In genomic region chr12:32609966-32610365, GRCh38 we compare ENCODE assay signal across 31 cellular contexts.
A peak's percentile ranks its signal among the peaks of the same experiment; 100 is the strongest.
DNase-seq lines count a peak whose midpoint lies in the region; ATAC-seq, FAIRE-seq and TF ChIP-seq lines count a peak whose summit lies in the region.
"Had no signal": no experiment of that assay in that cellular context is flagged by ENCODE, and none has a peak within 500 bp of the region (broad histone marks: within the 10 kb centered on the region; RNA-seq: fewer than 3 reads in every experiment).

No MANE protein-coding gene starts in this region.

- TF ChIP-seq POLR2A in GM12891 (IDR thresholded peaks at IDR 0.05; ENCODE audit: low read depth, low read length) = no peak

- FAIRE-seq in GM12891 (lab: Jason Lieb, UNC) = peak; percentile 43
- FAIRE-seq: endometrium, TTC549 had no signal

- ATAC-seq in GM19351 (IDR thresholded peaks at IDR 0.05; ENCODE audit: unreplicated experiment) (peak; percentile 94), HG02973 (IDR thresholded peaks at IDR 0.05; ENCODE audit: unreplicated experiment) (peak; percentile 51)
- ATAC-seq: activated CD4-positive, CD25-positive, alpha-beta regulatory T cell treated with anti-CD3 and anti-CD28 coated beads, Interleukin-2, amount 50 U/mL, for 24 hours; activated CD8-positive, alpha-beta T cell treated with anti-CD3 and anti-CD28 coated beads for 36 hours; gastrocnemius medialis; left colon; upper lobe of right lung had no signal

- no peak for DNase-seq in GM12891 (ENCODE audit: insufficient read length, low spot score)
- no peak for DNase-seq in substantia nigra (lab: John Stamatoyannopoulos, UW)
- DNase-seq in activated effector memory CD4-positive, alpha-beta T cell treated with anti-CD3 and anti-CD28 coated beads, Interleukin-2, amount 50 U/mL, for 16 hours = no peak
- DNase-seq in activated gamma-delta T cell treated with Interleukin-2 at 50 U/mL for 16 hours = no peak
- no peak for DNase-seq in stimulated activated naive CD4-positive, alpha-beta T cell treated with Interleukin-2 at 50 U/mL for 16 hours (lab: John Stamatoyannopoulos, UW)
- DNase-seq: activated CD8-positive, alpha-beta T cell treated with anti-CD3 and anti-CD28 coated beads for 36 hours; activated naive CD4-positive, alpha-beta T cell; activated T-cell treated with anti-CD3 and anti-CD28 coated beads for 4 hours; adrenal gland; brain microvascular endothelial cell; Caco-2; colonic mucosa; DMS79 treated with DMSO at 0.1 percent for 48 hours; gastrocnemius medialis; left colon; mesenchymal stem cell; NCI-H1694 treated with DMSO at 0.1 percent for 48 hours; NCI-H2171 treated with DMSO at 0.1 percent for 48 hours; NCI-H524 treated with DMSO at 0.1 percent for 48 hours; nucleus accumbens; T-helper 1 cell; upper lobe of right lung had no signal

- peak overlapping the region; percentile 0 for H3K27ac ChIP-seq in cingulate gyrus (ENCODE audit: low read depth, low read length)
- no peak overlapping the region for H3K27ac ChIP-seq in substantia nigra (ENCODE audit: low read depth, low read length, poor library complexity, severe bottlenecking)
- H3K27ac ChIP-seq: adrenal gland, brain microvascular endothelial cell, colonic mucosa, gastrocnemius medialis, hepatocyte, KMS-11, SJSA1, upper lobe of right lung had no signal

TF ChIP-seq in GM12891, 5 proteins besides CTCF, POLR2A, EP300 and RAD21:
- TF ChIP-seq TAF1 (IDR thresholded peaks at IDR 0.05; ENCODE audit: low read depth, low read length) (no peak), POLR2AphosphoS5 (IDR thresholded peaks at IDR 0.05; ENCODE audit: low read depth, low read length) (no peak), PAX5 (IDR thresholded peaks at IDR 0.05; ENCODE audit: insufficient read depth, low read length, severe bottlenecking) (no peak), SPI1 (IDR thresholded peaks at IDR 0.05; ENCODE audit: low read depth, low read length) (no peak), POU2F2 (IDR thresholded peaks at IDR 0.05; ENCODE audit: low read depth, low read length) (no peak)
